Comparison of ENCODE assay signal across 8 cellular contexts in the genomic region with DNA sequence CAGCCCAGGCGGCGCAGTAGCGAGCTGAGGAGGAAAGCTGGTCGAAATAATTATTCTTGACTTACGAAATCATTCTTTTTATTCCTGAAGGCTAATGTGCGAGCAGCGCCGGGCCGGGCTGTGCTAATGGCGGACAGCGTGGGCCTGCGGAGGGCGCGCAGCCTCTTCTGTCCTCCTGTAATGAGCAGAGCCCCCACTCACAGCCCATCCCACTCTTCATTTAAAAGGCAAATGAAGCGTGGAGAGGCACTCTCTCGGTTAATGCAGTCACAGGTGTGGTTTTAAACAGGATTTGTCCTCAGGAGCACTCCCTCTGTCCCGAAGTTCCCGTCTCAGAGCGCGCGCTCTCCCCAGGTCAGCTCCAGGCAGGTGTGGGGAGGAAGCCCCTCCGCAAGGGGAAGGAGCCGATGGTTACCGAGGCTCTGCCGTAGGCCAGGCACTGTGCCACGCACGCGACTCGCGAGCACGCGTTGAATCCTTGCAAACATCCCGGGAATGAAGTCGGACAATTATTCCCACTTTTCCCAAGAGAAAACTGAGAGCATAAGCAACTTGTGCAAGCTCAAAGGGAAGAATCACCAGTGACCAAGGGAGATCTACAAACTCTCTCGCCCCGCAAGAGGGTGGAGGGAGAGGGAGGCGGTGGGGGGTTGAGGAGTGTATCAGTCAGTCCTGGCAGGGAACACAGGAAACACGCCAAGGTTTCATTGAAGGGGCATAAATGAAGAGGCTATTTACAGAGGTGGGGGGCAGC. TPM values are rescaled to one million over a fixed set of nuclear protein-coding genes. Genes with fewer than 3 reads are reported as not detected.
DNase-seq lines count a peak whose midpoint lies in the region; ATAC-seq and TF ChIP-seq lines count a peak whose summit lies in the region.

No MANE protein-coding gene starts in this region.

- H3K36me3 ChIP-seq in left lung: no peaks in the 10 kb centered on the region

- H3K27ac Mint-ChIP-seq in chondrocyte (ENCODE audit: unreplicated experiment): peak overlapping the region; percentile 36
- peak overlapping the region; percentile 38 for H3K27ac Mint-ChIP-seq in stimulated activated naive B cell treated with anti-CD40 and anti-IgM and Interleukin-4, amounts not matched to agents 10 μg/mL and 1 μg/mL and 100 μg/mL, for 72 hours

- H3K9me3 ChIP-seq in left lung: no peaks in the 10 kb centered on the region

- H3K27me3 ChIP-seq in left lung: peaks cover 0 to 42% of the 10 kb centered on the region in 2 donors

- H3K4me1 ChIP-seq in left lung: peaks cover 8 to 11% of the 10 kb centered on the region in 2 donors

- H3K36me3 Mint-ChIP-seq in chondrocyte (ENCODE audit: low read depth): no peaks in the 10 kb centered on the region
- H3K36me3 Mint-ChIP-seq in stimulated activated naive B cell treated with anti-CD40 and anti-IgM and Interleukin-4, amounts not matched to agents 10 μg/mL and 1 μg/mL and 100 μg/mL, for 72 hours: no peaks in the 10 kb centered on the region

- H3K27me3 Mint-ChIP-seq in chondrocyte (ENCODE audit: low read depth): no peaks in the 10 kb centered on the region
- peaks cover 33 to 35% of the 10 kb centered on the region in 2 donors for H3K27me3 Mint-ChIP-seq in stimulated activated naive B cell treated with anti-CD40 and anti-IgM and Interleukin-4, amounts not matched to agents 10 μg/mL and 1 μg/mL and 100 μg/mL, for 72 hours

- intact Hi-C loops in left lung (cut with DNase I): no loop called here

- H3K4me3 Mint-ChIP-seq in chondrocyte (ENCODE audit: unreplicated experiment): peak overlapping the region; percentile 12
- peak overlapping the region; percentile 85 to 91 for H3K4me3 Mint-ChIP-seq in stimulated activated naive B cell treated with anti-CD40 and anti-IgM and Interleukin-4, amounts not matched to agents 10 μg/mL and 1 μg/mL and 100 μg/mL, for 72 hours

- no peaks in the 10 kb centered on the region for H3K9me3 Mint-ChIP-seq in chondrocyte (ENCODE audit: low read depth)
- no peaks in the 10 kb centered on the region for H3K9me3 Mint-ChIP-seq in stimulated activated naive B cell treated with anti-CD40 and anti-IgM and Interleukin-4, amounts not matched to agents 10 μg/mL and 1 μg/mL and 100 μg/mL, for 72 hours

- ATAC-seq in left lung (peak; percentile 82), HG03460 (IDR thresholded peaks at IDR 0.05; ENCODE audit: unreplicated experiment) (no peak), GM19328 (IDR thresholded peaks at IDR 0.05; ENCODE audit: unreplicated experiment) (no peak)
- peak; percentile 69 to 76 for ATAC-seq in stimulated activated naive B cell treated with anti-CD40 and anti-IgM and Interleukin-4, amounts not matched to agents 10 μg/mL and 1 μg/mL and 100 μg/mL, for 72 hours (replicated peaks)

- peak overlapping the region; percentile 30 to 34 for H3K4me3 ChIP-seq in left lung

- peak overlapping the region in 1 of 2 donors; percentile 0 for H3K27ac ChIP-seq in left lung

- H3K4me1 Mint-ChIP-seq in chondrocyte (ENCODE audit: low read depth): peaks cover 19% of the 10 kb centered on the region
- H3K4me1 Mint-ChIP-seq in stimulated activated naive B cell treated with anti-CD40 and anti-IgM and Interleukin-4, amounts not matched to agents 10 μg/mL and 1 μg/mL and 100 μg/mL, for 72 hours: peaks cover 14 to 22% of the 10 kb centered on the region in 2 donors

- DNase-seq in DMS153 treated with DMSO at 0.1 percent for 48 hours (lab: John Stamatoyannopoulos, UW; ENCODE audit: unreplicated experiment): peak; percentile 23
- DNase-seq in DMS153 (lab: John Stamatoyannopoulos, UW): no peak
- DNase-seq in NCI-H748 treated with DMSO at 0.1 percent for 48 hours (lab: John Stamatoyannopoulos, UW): peak; percentile 69
- DNase-seq in chondrocyte (ENCODE audit: low spot score): no peak
- DNase-seq in left lung: peak in 1 of 2 donors; percentile 83
- DNase-seq in stimulated activated naive B cell treated with anti-CD40 and anti-IgM and Interleukin-4, amounts not matched to agents 10 μg/mL and 1 μg/mL and 100 μg/mL, for 72 hours: no peak

- TF ChIP-seq CTCF in chondrocyte (IDR thresholded peaks at IDR 0.05) (no peak), left lung (IDR thresholded peaks at IDR 0.05) (no peak)

RNA-seq across cellular contexts. Expression of a gene that starts 35.5 kb away (rescaled TPM):
- 62.8 to 99.6 TPM (median 98.5 TPM) in 3 replicates for total RNA-seq in chondrocyte
- 10 to 100 TPM; 65.9 TPM for total RNA-seq in left lung

Comparison
In these comparisons a context has a peak if more than half of its experiments do, and no peak if none do; other contexts are left out.
1. DNase-seq: peak in DMS153 treated with DMSO at 0.1 percent for 48 hours (single experiment) and NCI-H748 treated with DMSO at 0.1 percent for 48 hours (single experiment); none in DMS153 (single experiment), chondrocyte (single experiment) and stimulated activated naive B cell treated with anti-CD40 and anti-IgM and Interleukin-4, amounts not matched to agents 10 μg/mL and 1 μg/mL and 100 μg/mL, for 72 hours (single experiment).
2. ATAC-seq: peak in left lung (single experiment) and stimulated activated naive B cell treated with anti-CD40 and anti-IgM and Interleukin-4, amounts not matched to agents 10 μg/mL and 1 μg/mL and 100 μg/mL, for 72 hours (2 of 2); none in HG03460 (single experiment) and GM19328 (single experiment).